2 cellular contexts compared by ENCODE assay signal in genomic region chr16:31188450-31189411, GRCh38.
TF ChIP-seq lines count a peak whose summit lies in the region.

No MANE protein-coding gene starts in this region.

TF ChIP-seq in SK-N-SH, 30 proteins besides CTCF, POLR2A, EP300 and RAD21:
- TF ChIP-seq SMC3 (IDR thresholded peaks at IDR 0.05; ENCODE audit: low read depth, low read length) (no peak), REST (IDR thresholded peaks at IDR 0.05; ENCODE audit: low read depth, low read length) (no peak), USF2 (IDR thresholded peaks at IDR 0.05; ENCODE audit: borderline replicate concordance, low read depth, low read length) (no peak), RCOR1 (IDR thresholded peaks at IDR 0.05; ENCODE audit: low read length) (no peak), POLR2AphosphoS5 (IDR thresholded peaks at IDR 0.05; ENCODE audit: low read depth, low read length) (0 out of 2 replicates have a peak, but pooled peaks have one; percentile 18), TAF1 (IDR thresholded peaks at IDR 0.05; ENCODE audit: borderline replicate concordance, low read depth, low read length) (no peak)

TF ChIP-seq in SK-N-SH treated with all-trans-retinoic acid at 6 μM for 48 hours, 23 proteins besides CTCF, POLR2A, EP300 and RAD21:
- TF ChIP-seq TOX (CRISPR knock-in tag; IDR thresholded peaks at IDR 0.05; ENCODE audit: borderline replicate concordance) (no peak), ZNF70 (CRISPR knock-in tag; IDR thresholded peaks at IDR 0.05) (no peak), ZNF8 (CRISPR knock-in tag; IDR thresholded peaks at IDR 0.05) (no peak), TSHZ2 (CRISPR knock-in tag; IDR thresholded peaks at IDR 0.05) (no peak), RARB (CRISPR knock-in tag; IDR thresholded peaks at IDR 0.05) (no peak), ZFP30 (CRISPR knock-in tag; IDR thresholded peaks at IDR 0.05) (no peak), ISL1 (CRISPR knock-in tag; IDR thresholded peaks at IDR 0.05) (no peak)
